In genomic region chr9:113368348-113368747, GRCh38 we compare ENCODE assay signal across 10 cellular contexts. TPM values are rescaled to one million over a fixed set of nuclear protein-coding genes. Genes with fewer than 3 reads are reported as not detected.
"Had no signal": no experiment of that assay in that cellular context is flagged by ENCODE, and none has a peak within 500 bp of the region (broad histone marks: within the 10 kb centered on the region; RNA-seq: fewer than 3 reads in every experiment).

No MANE protein-coding gene starts in this region.

- H3K4me1 ChIP-seq: HAP-1 had no signal

- H3K9me3 Mint-ChIP-seq: HFFc6 had no signal

- DNase-seq: GOT3, H7, HFFc6, IMR-90 had no signal

- H3K4me3 ChIP-seq: HAP-1, K562 had no signal

- ATAC-seq: HCT116 had no signal

- H3K27ac ChIP-seq: HL-60 had no signal

- H3K27ac Mint-ChIP-seq: HFFc6 had no signal

- H3K9me3 ChIP-seq: HAP-1 had no signal

- H3K4me3 Mint-ChIP-seq: HFFc6 had no signal

RNA-seq across cellular contexts. Expression of gene BSPRY, which starts 19.0 kb away (rescaled TPM):
- total RNA-seq: H4, HFFc6, HT1080, IMR-90 had no signal
- polyA plus RNA-seq: IMR-90 had no signal
